In genomic region chr6:152055517-152055916, GRCh38 we compare ENCODE assay signal across 23 cellular contexts.
A peak's percentile ranks its signal among the peaks of the same experiment; 100 is the strongest.
DNase-seq lines count a peak whose midpoint lies in the region; ATAC-seq and TF ChIP-seq lines count a peak whose summit lies in the region.
"Had no signal": no experiment of that assay in that cellular context is flagged by ENCODE, and none has a peak within 500 bp of the region (broad histone marks: within the 10 kb centered on the region; RNA-seq: fewer than 3 reads in every experiment).

No MANE protein-coding gene starts in this region.

- H3F3A ChIP-seq in PC-3 (ENCODE audit: low read length, unreplicated experiment): peaks cover 4% of the 10 kb centered on the region

- DNase-seq in PC-3 (no peak), RWPE2 (ENCODE audit: low spot score) (no peak), left lobe of liver (ENCODE audit: low spot score) (no peak), GM10248 (ENCODE audit: extremely low spot score) (no peak)
- no peak for DNase-seq in stimulated activated CD4-positive, alpha-beta T cell treated with anti-CD3 and anti-CD28 coated beads, Interleukin-4, amount 100 ng/mL, for 4 hours
- DNase-seq: 8988T; ACHN; BE2C; C1 segment of cervical spinal cord; CD4-positive, alpha-beta memory T cell; CD4-positive, CD25-positive, alpha-beta regulatory T cell; CD8-positive, alpha-beta memory T cell; COR-L47; DMS 273 treated with DMSO at 0.1 percent for 48 hours; DMS153; DMS53; DMS79; DND-41; EL; GDM1 had no signal

- H3K27me3 ChIP-seq in PC-3 (ENCODE audit: low read length): no peaks in the 10 kb centered on the region
- H3K27me3 ChIP-seq in RWPE2 (ENCODE audit: insufficient read depth, poor library complexity, severe bottlenecking): no peaks in the 10 kb centered on the region
- H3K27me3 ChIP-seq: BE2C, BLaER1 had no signal

- CTCF ChIA-PET in PC-3 (lab: Charles Lee) (no interaction called here), GM10248 (lab: Yijun Ruan, JAX) (no interaction called here)

- no peaks in the 10 kb centered on the region for H3K9me2 ChIP-seq in PC-3 (replicated peaks; ENCODE audit: low read length)

- intact Hi-C loops in PC-3 (cut with micrococcal nuclease): no loop called here

- no peaks in the 10 kb centered on the region for H3K79me2 ChIP-seq in PC-3 (ENCODE audit: low read length)

- no peak overlapping the region for H3K9ac ChIP-seq in PC-3 (ENCODE audit: low read length)
- H3K9ac ChIP-seq: BLaER1 had no signal

- H4K20me1 ChIP-seq in PC-3 (ENCODE audit: low read length): no peaks in the 10 kb centered on the region
- H4K20me1 ChIP-seq: BLaER1 had no signal

- H3K4me1 ChIP-seq in PC-3 (ENCODE audit: insufficient read depth, low read length) (peaks cover 29% of the 10 kb centered on the region), RWPE2 (ENCODE audit: insufficient read depth, poor library complexity, severe bottlenecking) (peaks cover 15% of the 10 kb centered on the region)
- H3K4me1 ChIP-seq: BE2C, BLaER1 had no signal

- peak overlapping the region; percentile 78 for H3K27ac ChIP-seq in PC-3 (ENCODE audit: low read length)
- H3K27ac ChIP-seq in RWPE2 (ENCODE audit: poor library complexity, severe bottlenecking): peak overlapping the region; percentile 85
- H3K27ac ChIP-seq: BLaER1 had no signal

- H2AFZ ChIP-seq in PC-3 (ENCODE audit: low read length): no peak overlapping the region

- H3K36me3 ChIP-seq in PC-3 (ENCODE audit: low read depth, low read length) (no peaks in the 10 kb centered on the region), RWPE2 (ENCODE audit: low read depth) (no peaks in the 10 kb centered on the region)
- H3K36me3 ChIP-seq: BE2C, BLaER1 had no signal

- no TSS peak for BruUV-seq in PC-3 (replicated peaks; lab: Mats Ljungman, UMichigan)

- H3K9me3 ChIP-seq in PC-3 (ENCODE audit: low read length) (no peaks in the 10 kb centered on the region), RWPE2 (ENCODE audit: severe bottlenecking) (peaks cover 8% of the 10 kb centered on the region)
- H3K9me3 ChIP-seq: BE2C, BLaER1 had no signal

- no peak for TF ChIP-seq CTCF in PC-3 (conservative IDR thresholded peaks at IDR 0.05; ENCODE audit: low read depth, low read length)
- TF ChIP-seq CTCF in RWPE2 (IDR thresholded peaks at IDR 0.05; ENCODE audit: poor library complexity, severe bottlenecking): no peak
- TF ChIP-seq CTCF in GM10248 (IDR thresholded peaks at IDR 0.05; ENCODE audit: control extremely low read depth, extremely low read depth, low read depth, missing control alignments): no peak

- H3K4me3 ChIP-seq in PC-3 (ENCODE audit: low read length) (no peak overlapping the region), RWPE2 (ENCODE audit: severe bottlenecking) (no peak overlapping the region)
- H3K4me3 ChIP-seq: BLaER1 had no signal

- no peak for ATAC-seq in PC-3
- no peak for ATAC-seq in RWPE2 (ENCODE audit: low read depth)
- peak; percentile 63 for ATAC-seq in left lobe of liver
- no peak for ATAC-seq in GM18873 (IDR thresholded peaks at IDR 0.05; ENCODE audit: low FRiP score, unreplicated experiment)
- ATAC-seq in HG03432 (IDR thresholded peaks at IDR 0.05; ENCODE audit: unreplicated experiment): no peak

- H3K4me2 ChIP-seq in PC-3 (ENCODE audit: low read length): no peak overlapping the region
- H3K4me2 ChIP-seq: BLaER1 had no signal

- POLR2A ChIA-PET in PC-3 (lab: Charles Lee; ENCODE audit: unreplicated experiment): no interaction called here
- POLR2A ChIA-PET in GM10248 (lab: Yijun Ruan, JAX): no interaction called here
